ENCODE assay signal across 27 cellular contexts in the genomic region with DNA sequence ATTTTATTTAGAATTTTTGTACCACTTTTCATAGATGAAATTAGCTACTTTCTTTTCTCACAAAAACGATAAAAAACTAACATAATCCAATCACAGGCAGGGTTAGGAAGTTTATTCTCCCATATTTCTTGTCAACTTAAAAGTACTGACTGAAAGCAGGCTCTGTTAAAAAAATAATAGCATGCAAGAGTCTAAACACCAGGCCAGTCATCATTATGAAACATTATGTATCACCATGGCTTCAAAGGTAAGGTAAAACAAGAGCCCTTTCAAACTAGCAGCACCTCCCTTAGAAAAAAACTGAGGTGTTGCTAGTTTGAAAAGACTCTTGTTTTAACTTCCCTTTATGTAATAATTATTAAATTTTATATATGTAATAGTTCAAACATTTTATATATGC.
"Had no signal": no experiment of that assay in that cellular context is flagged by ENCODE, and none has a peak within 500 bp of the region (broad histone marks: within the 10 kb centered on the region; RNA-seq: fewer than 3 reads in every experiment).

No MANE protein-coding gene starts in this region.

- H3K4me1 Mint-ChIP-seq: mesothelial cell of epicardium, naive B cell, nephron, neural crest cell had no signal

- H3K27me3 ChIP-seq: left lung, pancreas, spleen, tibial nerve, vagina had no signal

- H3K36me3 ChIP-seq: left lung, lower lobe of right lung, pancreas, prostate gland, spleen, tibial nerve, vagina had no signal

- H3K4me3 ChIP-seq: left lung, lower lobe of right lung, pancreas, prostate gland, spleen, tibial nerve, vagina had no signal

- H3K27me3 Mint-ChIP-seq: naive B cell; stimulated activated naive CD8-positive, alpha-beta T cell treated with anti-CD3 and anti-CD28 coated beads, Interleukin-15, amount 100 ng/mL, for 72 hours; type B pancreatic cell had no signal

- H3K4me1 ChIP-seq: left lung, lower lobe of right lung, pancreas, prostate gland, spleen, tibial nerve, vagina had no signal

- ATAC-seq: left colon, left lung, lower lobe of right lung, pancreas, right cardiac atrium, sciatic nerve had no signal

- H3K9me3 ChIP-seq: prostate gland had no signal

- H3K36me3 Mint-ChIP-seq: stimulated activated effector memory CD8-positive, alpha-beta T cell treated with anti-CD3 and anti-CD28 coated beads, Interleukin-12 subunit alpha, Interleukin-12 subunit beta, amount 100 ng/mL, for 72 hours; type B pancreatic cell had no signal

- H3K27ac ChIP-seq: left lung, lower lobe of right lung, pancreas, prostate gland, spleen, tibial nerve, vagina had no signal

- H3K4me3 Mint-ChIP-seq: mesothelial cell of epicardium; naive B cell; nephron; neural crest cell; stimulated activated effector memory CD8-positive, alpha-beta T cell treated with anti-CD3 and anti-CD28 coated beads, Interleukin-12 subunit alpha, Interleukin-12 subunit beta, amount 100 ng/mL, for 72 hours; stimulated activated naive CD8-positive, alpha-beta T cell treated with anti-CD3 and anti-CD28 coated beads, Interleukin-15, amount 100 ng/mL, for 72 hours; type B pancreatic cell had no signal

- H3K27ac Mint-ChIP-seq: mesothelial cell of epicardium; naive B cell; nephron; stimulated activated effector memory CD8-positive, alpha-beta T cell treated with anti-CD3 and anti-CD28 coated beads, Interleukin-12 subunit alpha, Interleukin-12 subunit beta, amount 100 ng/mL, for 72 hours; stimulated activated naive CD8-positive, alpha-beta T cell treated with anti-CD3 and anti-CD28 coated beads, Interleukin-15, amount 100 ng/mL, for 72 hours; type B pancreatic cell had no signal

- DNase-seq: hippocampal formation; kidney; left colon; left lung; lower lobe of right lung; mesendoderm; naive B cell; nucleus accumbens; pancreas; posterior cingulate gyrus; retina; right cardiac atrium; small intestine; spleen; stimulated activated CD4-positive, alpha-beta T cell treated with anti-CD3 and anti-CD28 coated beads, Interleukin-4, amount 100 ng/mL, for 24 hours; stimulated activated naive CD4-positive, alpha-beta T cell treated with Interleukin-2 at 50 U/mL for 16 hours; stimulated activated naive CD8-positive, alpha-beta T cell treated with anti-CD3 and anti-CD28 coated beads, Interleukin-15, amount 100 ng/mL, for 72 hours; substantia nigra had no signal
